In the genomic region with DNA sequence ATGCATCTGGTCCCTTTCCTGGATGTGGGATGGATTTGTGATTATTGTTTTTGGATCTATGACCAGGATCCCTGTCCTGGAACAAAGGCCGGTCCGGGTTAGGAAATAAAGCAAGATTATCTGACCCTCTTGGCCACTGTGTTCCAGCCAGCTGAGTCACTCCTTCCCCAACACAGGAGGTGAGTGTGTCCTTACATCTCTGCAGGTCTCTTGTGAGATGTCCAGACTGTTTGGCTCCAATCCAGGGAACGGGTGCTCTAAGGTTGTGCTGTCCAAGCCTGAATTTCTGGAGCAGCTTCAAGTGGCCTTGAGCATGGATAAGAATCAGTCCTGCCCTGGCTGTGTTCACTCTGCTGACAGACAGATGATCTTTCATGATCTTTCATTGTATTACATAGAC, we compare ENCODE assay signal across 20 cellular contexts.
"Had no signal": no experiment of that assay in that cellular context is flagged by ENCODE, and none has a peak within 500 bp of the region (broad histone marks: within the 10 kb centered on the region; RNA-seq: fewer than 3 reads in every experiment).

No MANE protein-coding gene starts in this region.

- H3K4me3 ChIP-seq: colonic mucosa, dorsolateral prefrontal cortex, hepatocyte, psoas muscle, spleen, tibial artery, upper lobe of right lung, vagina had no signal

- DNase-seq: colonic mucosa; dorsolateral prefrontal cortex; effector CD8-positive, alpha-beta T cell; foreskin melanocyte; head of caudate nucleus; mammary epithelial cell; naive thymus-derived CD8-positive, alpha-beta T cell; psoas muscle; retina; spleen; stimulated activated CD4-positive, alpha-beta T cell treated with anti-CD3 and anti-CD28 coated beads, Interleukin-15, amount 100 ng/mL, for 24 hours; stimulated activated CD4-positive, alpha-beta T cell treated with anti-CD3 and anti-CD28 coated beads, Interleukin-1b, Interleukin-23, amount 100 ng/mL, for 48 hours; stimulated activated CD4-positive, alpha-beta T cell treated with anti-CD3 and anti-CD28 coated beads, Interleukin-4, amount 100 ng/mL, for 24 hours; tibial artery; upper lobe of right lung had no signal

- ATAC-seq: esophagus mucosa; naive thymus-derived CD8-positive, alpha-beta T cell; psoas muscle; sciatic nerve; stimulated activated memory B cell treated with anti-CD40 and anti-IgM and Interleukin-4, amounts not matched to agents 10 μg/mL and 1 μg/mL and 100 μg/mL, for 72 hours; upper lobe of right lung had no signal
